Comparison of ENCODE assay signal across 16 cellular contexts in genomic region chr9:95877984-95878383, GRCh38.
"Had no signal": no experiment of that assay in that cellular context is flagged by ENCODE, and none has a peak within 500 bp of the region (broad histone marks: within the 10 kb centered on the region; RNA-seq: fewer than 3 reads in every experiment).

No MANE protein-coding gene starts in this region.

- ATAC-seq: body of pancreas; left lobe of liver; natural killer cell treated with Interleukin-12 subunit alpha and Interleukin-12 subunit beta and Interleukin-15 and Interleukin-18, amount 100 ng/mL, for 72 hours had no signal

- H3K27me3 Mint-ChIP-seq: activated B cell treated with CpG ODN at 0.5 μM for 24 hours; activated CD4-positive, alpha-beta T cell treated with anti-CD3 and anti-CD28 coated beads, Interleukin-2, amount 10 ng/mL, durations not matched to agents 24 days and 14 days; natural killer cell treated with Interleukin-12 subunit alpha and Interleukin-12 subunit beta and Interleukin-15 and Interleukin-18, amount 100 ng/mL, for 72 hours had no signal

- H3K4me3 Mint-ChIP-seq: activated B cell treated with CpG ODN at 0.5 μM for 24 hours; activated CD4-positive, alpha-beta T cell treated with anti-CD3 and anti-CD28 coated beads, Interleukin-2, amount 10 ng/mL, durations not matched to agents 24 days and 14 days; natural killer cell treated with Interleukin-12 subunit alpha and Interleukin-12 subunit beta and Interleukin-15 and Interleukin-18, amount 100 ng/mL, for 72 hours had no signal

- H3K27me3 ChIP-seq: body of pancreas, dorsolateral prefrontal cortex, tibial artery had no signal

- H3K9me3 Mint-ChIP-seq: activated B cell treated with CpG ODN at 0.5 μM for 24 hours; activated CD4-positive, alpha-beta T cell treated with anti-CD3 and anti-CD28 coated beads, Interleukin-2, amount 10 ng/mL, durations not matched to agents 24 days and 14 days; natural killer cell treated with Interleukin-12 subunit alpha and Interleukin-12 subunit beta and Interleukin-15 and Interleukin-18, amount 100 ng/mL, for 72 hours had no signal

- H3K4me3 ChIP-seq: body of pancreas, lung, tibial artery had no signal

- H3K27ac Mint-ChIP-seq: activated B cell treated with CpG ODN at 0.5 μM for 24 hours; activated CD4-positive, alpha-beta T cell treated with anti-CD3 and anti-CD28 coated beads, Interleukin-2, amount 10 ng/mL, durations not matched to agents 24 days and 14 days; natural killer cell treated with Interleukin-12 subunit alpha and Interleukin-12 subunit beta and Interleukin-15 and Interleukin-18, amount 100 ng/mL, for 72 hours had no signal

- H3K9me3 ChIP-seq: body of pancreas, tibial artery had no signal

- DNase-seq: activated B cell treated with CpG ODN at 0.5 μM for 24 hours; activated CD4-positive, alpha-beta T cell treated with anti-CD3 and anti-CD28 coated beads, Interleukin-2, amount 10 ng/mL, durations not matched to agents 24 days and 14 days; activated naive CD4-positive, alpha-beta T cell treated with Interleukin-2 at 50 U/mL for 16 hours; body of pancreas; caudate nucleus; dorsolateral prefrontal cortex; foreskin fibroblast; hypothalamus; kidney; retina; stimulated activated naive CD4-positive, alpha-beta T cell; tibial artery had no signal

- H3K27ac ChIP-seq: body of pancreas, dorsolateral prefrontal cortex, epithelial cell of prostate, tibial artery had no signal
